ENCODE assay signal across 16 cellular contexts in genomic region chr22:45584121-45584570, GRCh38.
DNase-seq lines count a peak whose midpoint lies in the region; ATAC-seq, FAIRE-seq and TF ChIP-seq lines count a peak whose summit lies in the region.
"Had no signal": no experiment of that assay in that cellular context is flagged by ENCODE, and none has a peak within 500 bp of the region (broad histone marks: within the 10 kb centered on the region; RNA-seq: fewer than 3 reads in every experiment).

No MANE protein-coding gene starts in this region.

- TF ChIP-seq POLR2A in gastrocnemius medialis (IDR thresholded peaks at IDR 0.05) = no peak

- H3K9me3 ChIP-seq in pancreas = no peaks in the 10 kb centered on the region
- H3K9me3 ChIP-seq in gastrocnemius medialis = no peaks in the 10 kb centered on the region
- H3K9me3 ChIP-seq: sigmoid colon had no signal

- peaks cover 8% of the 10 kb centered on the region for H3K4me1 Mint-ChIP-seq in chondrocyte (ENCODE audit: low read depth)

- H3K4me3 Mint-ChIP-seq in chondrocyte (ENCODE audit: unreplicated experiment) = no peak overlapping the region
- H3K4me3 Mint-ChIP-seq: activated CD4-positive, alpha-beta T cell treated with anti-CD3 and anti-CD28 coated beads for 36 hours; T-helper 17 cell had no signal

- no peaks in the 10 kb centered on the region for H3K27me3 ChIP-seq in pancreas
- peaks cover 0 to 3% (median 0%) of the 10 kb centered on the region in 3 donors for H3K27me3 ChIP-seq in gastrocnemius medialis

- ATAC-seq in pancreas (peak in 3 of 4 donors; percentile 11 to 32 (median 32)), gastrocnemius medialis (no peak), GM21381 (IDR thresholded peaks at IDR 0.05; ENCODE audit: unreplicated experiment) (no peak), HG03039 (IDR thresholded peaks at IDR 0.05; ENCODE audit: unreplicated experiment) (no peak)
- ATAC-seq: activated CD4-positive, alpha-beta T cell treated with anti-CD3 and anti-CD28 coated beads for 36 hours had no signal

- H3K4me1 ChIP-seq in pancreas (no peaks in the 10 kb centered on the region), gastrocnemius medialis (no peaks in the 10 kb centered on the region)

- WGBS in pancreas, 2 donors = 56 to 59% methylated on average over 14 of the region's 14 CpGs

- in situ Hi-C loops in gastrocnemius medialis (cut with MboI; ENCODE audit: low sequenced_read_pairs in 4 of 4) = no loop called here

- intact Hi-C loops in pancreas (cut with DNase I) (no loop called here), gastrocnemius medialis (cut with DNase I; ENCODE audit: low total_unique reads) (no loop called here)

- H3K27me3 Mint-ChIP-seq in chondrocyte (ENCODE audit: low read depth) = no peaks in the 10 kb centered on the region

- no peaks in the 10 kb centered on the region for H3K9me3 Mint-ChIP-seq in chondrocyte (ENCODE audit: low read depth)

- DNase-seq in ELR (ENCODE audit: low read depth) (peak; percentile 54), NCI-H526 (lab: John Stamatoyannopoulos, UW) (peak; percentile 81 to 85), chondrocyte (ENCODE audit: low spot score) (peak; percentile 9), pancreas (peak in 1 of 6 donors; percentile 7), gastrocnemius medialis (no peak), HUDEP-2 (lab: John Stamatoyannopoulos, UW; ENCODE audit: unreplicated experiment in 76 of 76) (no peak)
- DNase-seq: activated CD4-positive, alpha-beta T cell treated with anti-CD3 and anti-CD28 coated beads for 36 hours; cortex of kidney; mammary epithelial cell; NCI-H1417; NCI-H2227 treated with DMSO at 0.1 percent for 48 hours; sigmoid colon; stimulated activated naive CD4-positive, alpha-beta T cell treated with Interleukin-2 at 50 U/mL for 16 hours; T-helper 17 cell had no signal

- peaks cover 10% of the 10 kb centered on the region for H3K36me3 Mint-ChIP-seq in chondrocyte (ENCODE audit: low read depth)

- no peak for FAIRE-seq in pancreas (lab: Jason Lieb, UNC)

- H3K4me3 ChIP-seq in pancreas = no peak overlapping the region
- H3K4me3 ChIP-seq in gastrocnemius medialis = no peak overlapping the region
- H3K4me3 ChIP-seq: sigmoid colon had no signal

- H3K36me3 ChIP-seq in pancreas (no peaks in the 10 kb centered on the region), gastrocnemius medialis (no peaks in the 10 kb centered on the region)

- TF ChIP-seq CTCF in chondrocyte (IDR thresholded peaks at IDR 0.05) (no peak), pancreas (IDR thresholded peaks at IDR 0.05) (no peak), gastrocnemius medialis (IDR thresholded peaks at IDR 0.05 in 4 of 5, conservative IDR thresholded peaks at IDR 0.05 in 1 of 5) (no peak)

- H3K27ac ChIP-seq in pancreas = no peak overlapping the region
- H3K27ac ChIP-seq in gastrocnemius medialis = no peak overlapping the region
- H3K27ac ChIP-seq: sigmoid colon had no signal

- no peak overlapping the region for H3K27ac Mint-ChIP-seq in chondrocyte (ENCODE audit: unreplicated experiment)
- H3K27ac Mint-ChIP-seq: activated CD4-positive, alpha-beta T cell treated with anti-CD3 and anti-CD28 coated beads for 36 hours; T-helper 17 cell had no signal

Comparison
In these comparisons a context has a peak if more than half of its experiments do, and no peak if none do; other contexts are left out.
1. DNase-seq: peak in ELR (single experiment), NCI-H526 (2 of 2) and chondrocyte (single experiment); none in gastrocnemius medialis (0 of 2) and HUDEP-2 (0 of 76).
2. ATAC-seq: peak in pancreas (3 of 4); none in gastrocnemius medialis (0 of 2), GM21381 (single experiment) and HG03039 (single experiment).